20 cellular contexts compared by ENCODE assay signal in the genomic region with DNA sequence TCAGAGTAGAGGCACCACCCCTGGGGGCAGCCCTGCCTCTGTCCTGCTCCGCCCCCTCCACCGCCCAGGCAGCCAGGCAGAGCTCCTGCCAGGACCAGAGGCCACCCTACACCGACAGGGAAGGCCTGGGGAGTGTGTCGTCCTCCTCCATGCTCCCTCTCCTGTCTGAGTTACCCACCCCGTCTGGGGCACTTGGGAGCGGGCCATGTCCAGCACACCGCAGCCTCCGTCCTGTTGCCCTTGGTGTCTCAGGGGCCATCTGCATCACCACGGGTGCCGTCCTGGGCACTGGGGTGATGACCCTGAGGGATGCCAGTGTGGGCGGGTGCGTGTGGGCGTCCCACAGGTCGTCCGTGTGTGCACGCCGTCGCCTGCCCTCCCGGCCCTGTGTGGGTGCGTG.
DNase-seq lines count a peak whose midpoint lies in the region; ATAC-seq, FAIRE-seq and TF ChIP-seq lines count a peak whose summit lies in the region.
"Had no signal": no experiment of that assay in that cellular context is flagged by ENCODE, and none has a peak within 500 bp of the region (broad histone marks: within the 10 kb centered on the region; RNA-seq: fewer than 3 reads in every experiment).

No MANE protein-coding gene starts in this region.

- no peak overlapping the region for H3K4me3 Mint-ChIP-seq in stimulated activated effector memory CD8-positive, alpha-beta T cell treated with anti-CD3 and anti-CD28 coated beads, Interleukin-12 subunit alpha, Interleukin-12 subunit beta, amount 100 ng/mL, for 72 hours
- no peak overlapping the region for H3K4me3 Mint-ChIP-seq in progenitor cell of endocrine pancreas (ENCODE audit: low read depth)
- H3K4me3 Mint-ChIP-seq in CD4-positive, alpha-beta T cell, result no peak overlapping the region
- H3K4me3 Mint-ChIP-seq: CD4-positive, CD25-positive, alpha-beta regulatory T cell had no signal

- no peaks in the 10 kb centered on the region for H4K20me1 ChIP-seq in GM12878 (ENCODE audit: control insufficient read depth, insufficient read depth)

- peaks cover 39% of the 10 kb centered on the region for H3K36me3 Mint-ChIP-seq in stimulated activated effector memory CD8-positive, alpha-beta T cell treated with anti-CD3 and anti-CD28 coated beads, Interleukin-12 subunit alpha, Interleukin-12 subunit beta, amount 100 ng/mL, for 72 hours
- peaks cover 14% of the 10 kb centered on the region for H3K36me3 Mint-ChIP-seq in progenitor cell of endocrine pancreas (ENCODE audit: insufficient read depth)
- H3K36me3 Mint-ChIP-seq in CD4-positive, alpha-beta T cell (ENCODE audit: low read depth), result peaks cover 69% of the 10 kb centered on the region

- no peaks in the 10 kb centered on the region for H3K27me3 ChIP-seq in GM12878 (replicated peaks in 1 of 2; ENCODE audit: control insufficient read depth in 2 of 2, insufficient read depth in 2 of 2, low read length in 1 of 2)
- no peaks in the 10 kb centered on the region for H3K27me3 ChIP-seq in CD4-positive, alpha-beta T cell (ENCODE audit: control insufficient read depth, insufficient read depth, low read length)

- RAD21 ChIA-PET in GM12878 (lab: Charles Lee; ENCODE audit: unreplicated experiment), result no interaction called here

- peak overlapping the region; percentile 5 for H3K27ac Mint-ChIP-seq in stimulated activated effector memory CD8-positive, alpha-beta T cell treated with anti-CD3 and anti-CD28 coated beads, Interleukin-12 subunit alpha, Interleukin-12 subunit beta, amount 100 ng/mL, for 72 hours
- no peak overlapping the region for H3K27ac Mint-ChIP-seq in progenitor cell of endocrine pancreas
- no peak overlapping the region for H3K27ac Mint-ChIP-seq in CD4-positive, alpha-beta T cell

- in situ Hi-C loops in GM12878 (cut with MboI), result no loop called here

- 95% methylated on average over 18 of the region's 20 CpGs for WGBS in GM12878 (ENCODE audit: insufficient coverage, insufficient replicate concordance, low lambda C conversion rate, missing lambda C conversion rate)

- no peak overlapping the region for H3K4me3 ChIP-seq in HEK293 (ENCODE audit: low read depth, low read length)
- H3K4me3 ChIP-seq in GM12878, result no peak overlapping the region
- H3K4me3 ChIP-seq: HAP-1 had no signal

- no peaks in the 10 kb centered on the region for H3K4me1 ChIP-seq in HEK293 (ENCODE audit: control insufficient read depth, insufficient read depth, low read length)
- no peaks in the 10 kb centered on the region for H3K4me1 ChIP-seq in GM12878 (ENCODE audit: control insufficient read depth, insufficient read depth, low read length)
- H3K4me1 ChIP-seq: HAP-1 had no signal

- peaks cover 17% of the 10 kb centered on the region for H3K4me1 Mint-ChIP-seq in stimulated activated effector memory CD8-positive, alpha-beta T cell treated with anti-CD3 and anti-CD28 coated beads, Interleukin-12 subunit alpha, Interleukin-12 subunit beta, amount 100 ng/mL, for 72 hours
- no peaks in the 10 kb centered on the region for H3K4me1 Mint-ChIP-seq in progenitor cell of endocrine pancreas (ENCODE audit: low read depth)
- peaks cover 20% of the 10 kb centered on the region for H3K4me1 Mint-ChIP-seq in CD4-positive, alpha-beta T cell (ENCODE audit: low read depth)

- no TSS peak for BruUV-seq in GM12878 (replicated peaks; lab: Mats Ljungman, UMichigan)

- TF ChIP-seq POLR2A in GM12878 (IDR thresholded peaks at IDR 0.05; ENCODE audit: low read depth, low read length), result 0 out of 2 replicates have a peak, but pooled peaks have one; percentile 26

- TF ChIP-seq CTCF in HEK293 (tag by site-specific recombination; IDR thresholded peaks at IDR 0.05) (no peak), GM12878 (IDR thresholded peaks at IDR 0.05 in 2 of 3, conservative IDR thresholded peaks at IDR 0.05 in 1 of 3; ENCODE audit: control insufficient read depth in 2 of 3, extremely low read depth in 1 of 3, insufficient read depth in 1 of 3, low read depth in 3 of 3, low read length in 3 of 3) (no peak), progenitor cell of endocrine pancreas (IDR thresholded peaks at IDR 0.05; ENCODE audit: unreplicated experiment) (no peak)
- TF ChIP-seq CTCF in CD4-positive, alpha-beta T cell (IDR thresholded peaks at IDR 0.05), result no peak

- TF ChIP-seq EP300 in GM12878 (IDR thresholded peaks at IDR 0.05; ENCODE audit: borderline replicate concordance in 1 of 2, control insufficient read depth in 1 of 2, low read depth in 2 of 2, low read length in 2 of 2), result no peak

- no peaks in the 10 kb centered on the region for H3K9me3 Mint-ChIP-seq in stimulated activated effector memory CD8-positive, alpha-beta T cell treated with anti-CD3 and anti-CD28 coated beads, Interleukin-12 subunit alpha, Interleukin-12 subunit beta, amount 100 ng/mL, for 72 hours
- no peaks in the 10 kb centered on the region for H3K9me3 Mint-ChIP-seq in progenitor cell of endocrine pancreas (ENCODE audit: low read depth)
- no peaks in the 10 kb centered on the region for H3K9me3 Mint-ChIP-seq in CD4-positive, alpha-beta T cell
- H3K9me3 Mint-ChIP-seq: CD4-positive, CD25-positive, alpha-beta regulatory T cell had no signal

- FAIRE-seq in GM12878 (lab: Jason Lieb, UNC), result no peak
- FAIRE-seq: G401.6, GM12892, GM19239 had no signal

- TF ChIP-seq RAD21 in GM12878 (IDR thresholded peaks at IDR 0.05; ENCODE audit: insufficient read depth, low read depth, low read length), result no peak

- DNase-seq in Right ventricle myocardium superior, result peak; percentile 26
- DNase-seq in Right ventricle myocardium inferior (ENCODE audit: missing footprints), result no peak
- no peak for DNase-seq in GM12878 (ENCODE audit: low read depth, low spot score)
- DNase-seq in stimulated activated effector memory CD8-positive, alpha-beta T cell treated with anti-CD3 and anti-CD28 coated beads, Interleukin-12 subunit alpha, Interleukin-12 subunit beta, amount 100 ng/mL, for 72 hours (ENCODE audit: low spot score in 2 of 2), result no peak
- DNase-seq in progenitor cell of endocrine pancreas (ENCODE audit: low spot score, unreplicated experiment), result no peak
- DNase-seq in CD4-positive, alpha-beta T cell, result no peak
- DNase-seq: Calu3; CD4-positive, CD25-positive, alpha-beta regulatory T cell; DMS79; EL; GOT3 had no signal

- ATAC-seq in Right ventricle myocardium superior (ENCODE audit: poor library complexity) (no peak), Right ventricle myocardium inferior (no peak), GM12878 (no peak), HG03025 (IDR thresholded peaks at IDR 0.05; ENCODE audit: low FRiP score, unreplicated experiment) (no peak)
- no peak for ATAC-seq in stimulated activated effector memory CD8-positive, alpha-beta T cell treated with anti-CD3 and anti-CD28 coated beads, Interleukin-12 subunit alpha, Interleukin-12 subunit beta, amount 100 ng/mL, for 72 hours
- ATAC-seq in CD4-positive, alpha-beta T cell (ENCODE audit: poor library complexity), result no peak

- H3K36me3 ChIP-seq in HEK293 (ENCODE audit: control insufficient read depth in 2 of 2, insufficient read depth in 1 of 2, low read length in 2 of 2) (peaks cover 0 to 67% of the 10 kb centered on the region in 2 experiments; a peak in 1 of 3 replicates), GM12878 (ENCODE audit: control insufficient read depth in 2 of 2, insufficient read depth in 2 of 2, low read length in 1 of 2) (peaks cover 10 to 29% of the 10 kb centered on the region in 2 experiments)

- H3K9me3 ChIP-seq in HEK293 (ENCODE audit: control insufficient read depth, insufficient read depth, low read depth, low read length) (no peaks in the 10 kb centered on the region), GM12878 (replicated peaks; ENCODE audit: control insufficient read depth, insufficient read depth, low read length) (no peaks in the 10 kb centered on the region)
- no peaks in the 10 kb centered on the region for H3K9me3 ChIP-seq in CD4-positive, alpha-beta T cell (ENCODE audit: control insufficient read depth, low read length)
- H3K9me3 ChIP-seq: HAP-1 had no signal

- H2AFZ ChIP-seq in GM12878 (ENCODE audit: control insufficient read depth, low read depth, low read length), result no peak overlapping the region

- H3K9ac ChIP-seq in GM12878 (ENCODE audit: control insufficient read depth, insufficient read depth, low read length), result no peak overlapping the region
- H3K9ac ChIP-seq: KMS-11 had no signal

- H3K27me3 Mint-ChIP-seq in progenitor cell of endocrine pancreas, result no peaks in the 10 kb centered on the region
- no peaks in the 10 kb centered on the region for H3K27me3 Mint-ChIP-seq in CD4-positive, alpha-beta T cell
- H3K27me3 Mint-ChIP-seq: CD4-positive, CD25-positive, alpha-beta regulatory T cell had no signal

- POLR2A ChIA-PET in HEK293 (lab: Yijun Ruan, JAX) (no interaction called here), GM12878 (lab: Charles Lee) (no interaction called here)
- POLR2A ChIA-PET in CD4-positive, alpha-beta T cell (lab: Charles Lee), result no interaction called here

- intact Hi-C loops in Right ventricle myocardium superior (cut with DNase I), result no loop called here
- intact Hi-C loops in Right ventricle myocardium inferior (cut with DNase I), result no loop called here
- intact Hi-C loops in GM12878 (cut with micrococcal nuclease; ENCODE audit: unreplicated experiment), result no loop called here
- intact Hi-C loops in CD4-positive, alpha-beta T cell (cut with DNase I, micrococcal nuclease), result no loop called here

- SMC1A ChIA-PET in GM12878 (lab: Charles Lee; ENCODE audit: uncharacterized antibody, unreplicated experiment), result no interaction called here

- H3K79me2 ChIP-seq in GM12878 (ENCODE audit: control insufficient read depth, insufficient read depth, low read length), result no peaks in the 10 kb centered on the region

- H3K27ac ChIP-seq in HEK293 (ENCODE audit: extremely low read depth, low read depth, low read length) (no peak overlapping the region), GM12878 (ENCODE audit: control insufficient read depth, insufficient read depth) (no peak overlapping the region)
- no peak overlapping the region for H3K27ac ChIP-seq in CD4-positive, alpha-beta T cell (ENCODE audit: low read depth, low read length)
- H3K27ac ChIP-seq: 22Rv1, HL-60, KMS-11 had no signal

- no peak overlapping the region for H3K4me2 ChIP-seq in GM12878 (ENCODE audit: control insufficient read depth, insufficient read depth)
- H3K4me2 ChIP-seq: KMS-11 had no signal

- CTCF ChIA-PET in HEK293 (lab: Yijun Ruan, JAX) (interaction anchor here (0.6 kb wide), 1 partner anchor 592 kb away, joined by 3 read pairs; no protein-coding TSS in a partner anchor), GM12878 (lab: Yijun Ruan, JAX) (no interaction called here)
- CTCF ChIA-PET in CD4-positive, alpha-beta T cell (lab: Charles Lee), result no interaction called here

TF ChIP-seq in HEK293, 187 proteins besides CTCF, POLR2A, EP300 and RAD21 (continues in another document):
- TF ChIP-seq ZNF629 (tag by site-specific recombination; IDR thresholded peaks at IDR 0.05) (no peak), EGR2 (tag by site-specific recombination; IDR thresholded peaks at IDR 0.05; ENCODE audit: low read depth) (peak; percentile 66), ZFHX2 (tag by site-specific recombination; conservative IDR thresholded peaks at IDR 0.05) (peak; percentile 66)

TF ChIP-seq in GM12878, 131 proteins besides CTCF, POLR2A, EP300 and RAD21 (continues in another document):
- no peak for TF ChIP-seq ZBED1 (IDR thresholded peaks at IDR 0.05; ENCODE audit: borderline replicate concordance)
